In genomic region chr5:80504833-80505232, GRCh38 we compare ENCODE assay signal across 34 cellular contexts.
"Had no signal": no experiment of that assay in that cellular context is flagged by ENCODE, and none has a peak within 500 bp of the region (broad histone marks: within the 10 kb centered on the region; RNA-seq: fewer than 3 reads in every experiment).

No MANE protein-coding gene starts in this region.

- ATAC-seq: activated CD4-positive, CD25-positive, alpha-beta regulatory T cell treated with anti-CD3 and anti-CD28 coated beads, Interleukin-2, amount 50 U/mL, for 24 hours; activated CD8-positive, alpha-beta T cell treated with anti-CD3 and anti-CD28 coated beads for 36 hours; activated naive CD8-positive, alpha-beta T cell treated with anti-CD3 and anti-CD28 coated beads, Interleukin-2, amount 50 U/mL, for 24 hours; activated T-cell treated with anti-CD3 and anti-CD28 coated beads, Interleukin-2, amount 50 U/mL, for 4 hours; activated T-helper 17 cell treated with anti-CD3 and anti-CD28 coated beads, Interleukin-2, amount 50 U/mL, for 72 hours; body of pancreas; effector memory CD8-positive, alpha-beta T cell; foreskin keratinocyte; gastrocnemius medialis; heart left ventricle; T-helper 17 cell had no signal

- H3K4me1 ChIP-seq: adrenal gland, body of pancreas, esophagus muscularis mucosa, gastrocnemius medialis had no signal

- FAIRE-seq: colon had no signal

- H3K4me3 ChIP-seq: adrenal gland, body of pancreas, esophagus muscularis mucosa, gastrocnemius medialis, heart left ventricle had no signal

- H3K27me3 ChIP-seq: adrenal gland, body of pancreas, esophagus muscularis mucosa, foreskin keratinocyte, gastrocnemius medialis, heart left ventricle had no signal

- H3K9me3 ChIP-seq: adrenal gland, body of pancreas, esophagus muscularis mucosa, gastrocnemius medialis, heart left ventricle had no signal

- DNase-seq: activated B cell treated with CpG ODN at 0.5 μM for 24 hours; activated CD4-positive, alpha-beta T cell treated with anti-CD3 and anti-CD28 coated beads for 48 hours; activated CD4-positive, alpha-beta T cell treated with anti-CD3 and anti-CD28 coated beads, Interleukin-2, amount 50 U/mL, for 1 hour; activated CD4-positive, alpha-beta T cell treated with anti-CD3 and anti-CD28 coated beads, Interleukin-2, amount 50 U/mL, for 48 hours; activated CD8-positive, alpha-beta memory T cell treated with anti-CD3 and anti-CD28 coated beads for 24 hours; activated CD8-positive, alpha-beta T cell treated with anti-CD3 and anti-CD28 coated beads for 36 hours; activated effector memory CD4-positive, alpha-beta T cell treated with Interleukin-2 at 50 U/mL for 16 hours; activated gamma-delta T cell treated with Interleukin-2 at 50 U/mL for 16 hours; activated naive CD4-positive, alpha-beta T cell treated with anti-CD3 and anti-CD28 coated beads, Interleukin-2, amount 50 U/mL, for 16 hours; activated naive CD4-positive, alpha-beta T cell treated with Interleukin-2 at 50 U/mL for 16 hours; activated naive CD8-positive, alpha-beta T cell treated with anti-CD3 and anti-CD28 coated beads for 36 hours; activated naive CD8-positive, alpha-beta T cell treated with anti-CD3 and anti-CD28 coated beads, Interleukin-2, amount 50 U/mL, for 24 hours; activated T-cell treated with anti-CD3 and anti-CD28 coated beads, Interleukin-2, amount 50 U/mL, for 4 hours; adrenal gland; amygdala; aorta; body of pancreas; caudate nucleus; cortex of kidney; dermis blood vessel endothelial cell; effector CD4-positive, alpha-beta T cell; effector memory CD8-positive, alpha-beta T cell; erythroblast; foreskin keratinocyte; gastrocnemius medialis; glutamatergic neuron; heart left ventricle; T-helper 17 cell; T1000; WERI-Rb-1 had no signal

- H3K36me3 ChIP-seq: adrenal gland, esophagus muscularis mucosa, gastrocnemius medialis, heart left ventricle, WERI-Rb-1 had no signal

- H3K27ac ChIP-seq: adrenal gland, body of pancreas, esophagus muscularis mucosa, foreskin keratinocyte, gastrocnemius medialis, heart left ventricle, WERI-Rb-1 had no signal
